ENCODE assay signal across 9 cellular contexts in the genomic region with DNA sequence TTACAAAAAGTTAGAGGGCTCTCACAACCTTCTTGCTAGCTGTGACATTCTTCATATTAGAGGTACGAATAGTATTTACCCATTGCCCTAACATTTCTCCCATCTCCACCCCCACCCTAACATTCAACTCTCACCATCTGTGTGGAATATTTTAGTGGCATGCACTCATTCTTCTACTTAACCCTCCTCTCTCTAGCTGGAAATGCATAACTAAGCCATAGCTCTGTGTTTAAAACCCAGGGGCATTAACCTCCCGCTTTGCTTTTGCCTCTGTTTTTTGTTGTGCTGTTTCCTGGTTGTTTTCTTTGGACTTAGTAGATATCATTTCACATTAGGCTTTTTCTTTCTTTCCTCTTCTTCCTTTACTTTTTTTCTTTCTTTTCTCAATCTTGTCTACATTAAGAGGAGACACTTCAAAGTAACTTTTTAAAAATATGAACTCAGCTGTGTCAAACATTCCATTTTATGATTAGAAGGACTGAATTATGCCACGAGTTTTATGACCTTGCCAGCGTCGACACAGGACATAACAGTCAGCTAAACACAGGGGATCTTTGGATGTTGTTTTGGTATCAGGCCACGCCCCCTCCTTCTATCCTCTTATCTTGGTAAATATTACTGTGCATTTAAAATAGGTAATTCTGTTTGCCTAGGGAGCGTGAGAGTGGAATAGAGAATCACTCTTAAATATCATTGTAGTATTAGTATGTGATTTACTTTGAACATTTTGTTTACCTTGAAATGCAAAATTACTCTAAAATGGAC.
DNase-seq lines count a peak whose midpoint lies in the region; ATAC-seq and TF ChIP-seq lines count a peak whose summit lies in the region.
"Had no signal": no experiment of that assay in that cellular context is flagged by ENCODE, and none has a peak within 500 bp of the region (broad histone marks: within the 10 kb centered on the region; RNA-seq: fewer than 3 reads in every experiment).

No MANE protein-coding gene starts in this region.

- TF ChIP-seq CTCF in AG04450 (IDR thresholded peaks at IDR 0.05; ENCODE audit: low read depth, low read length) = no peak
- TF ChIP-seq CTCF in coronary artery (IDR thresholded peaks at IDR 0.05) = no peak

- no peaks in the 10 kb centered on the region for H3K27me3 ChIP-seq in AG04450 (ENCODE audit: control insufficient read depth, insufficient read depth, low read length)
- H3K27me3 ChIP-seq: spleen had no signal

- no peaks in the 10 kb centered on the region for H3K9me3 ChIP-seq in AG04450 (ENCODE audit: control insufficient read depth, insufficient read depth, low read length)
- H3K9me3 ChIP-seq: spleen had no signal

- no peak for ATAC-seq in HG02798 (IDR thresholded peaks at IDR 0.05; ENCODE audit: poor library complexity, unreplicated experiment)

- H3K27ac ChIP-seq in AG04450 (ENCODE audit: low read depth, low read length) (no peak overlapping the region), coronary artery (peak overlapping the region in 1 of 2 donors; percentile 77)
- H3K27ac ChIP-seq: spleen had no signal

- CTCF ChIA-PET in AG04450 (lab: Charles Lee) = interaction anchor here (0.6 to 4.7 kb wide), 5 partner anchors 10 to 654 kb away, joined by 3 to 27 read pairs (median 6); no protein-coding TSS in a partner anchor

- POLR2A ChIA-PET in AG04450 (lab: Yijun Ruan, JAX) = interaction anchor here (0.6 to 1.6 kb wide), 4 partner anchors 50 to 132 kb away, joined by 3 to 12 read pairs (median 4); no protein-coding TSS in a partner anchor

- DNase-seq in AG04450 (ENCODE audit: low read depth, low spot score) (no peak), NCI-H1694 (lab: John Stamatoyannopoulos, UW) (peak; percentile 34), coronary artery (ENCODE audit: low spot score) (no peak), myocyte (ENCODE audit: low read depth) (peak; percentile 28), hypothalamus (lab: John Stamatoyannopoulos, UW) (no peak), OCI-M2 (lab: John Stamatoyannopoulos, UW; ENCODE audit: unreplicated experiment) (no peak), globus pallidus (ENCODE audit: low spot score) (no peak)
- DNase-seq: spleen had no signal

- H3K4me3 ChIP-seq in AG04450 (ENCODE audit: low read depth, low read length) (peak overlapping the region; percentile 70), coronary artery (peak overlapping the region; percentile 70)
- H3K4me3 ChIP-seq: spleen had no signal

Comparison
In these comparisons a context has a peak if more than half of its experiments do, and no peak if none do; other contexts are left out.
1. DNase-seq: peak in NCI-H1694 (single experiment) and myocyte (single experiment); none in AG04450 (single experiment), coronary artery (single experiment), hypothalamus (0 of 51), OCI-M2 (single experiment) and globus pallidus (single experiment).